1 cellular context compared by ENCODE assay signal in the genomic region with DNA sequence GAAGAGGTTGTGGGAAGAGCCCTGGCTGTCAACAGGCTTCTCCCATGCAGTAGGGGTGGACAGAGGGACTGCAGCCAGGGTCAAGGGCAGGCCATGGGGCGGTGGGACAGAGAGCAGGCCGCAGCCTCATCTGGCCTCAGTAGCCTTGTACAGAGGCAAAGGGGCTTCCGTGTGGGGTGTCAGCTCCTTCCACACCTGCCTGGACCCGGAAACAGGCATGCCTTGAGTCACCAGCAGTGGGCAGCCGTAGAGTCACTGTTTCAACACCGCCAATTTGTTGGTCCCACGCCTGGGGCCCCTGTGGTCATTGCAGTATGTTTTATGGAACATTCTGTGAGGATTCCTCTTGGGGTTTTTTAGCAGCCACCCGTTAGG.
TF ChIP-seq lines count a peak whose summit lies in the region.

No MANE protein-coding gene starts in this region.

TF ChIP-seq in HEK293, 187 proteins besides CTCF, POLR2A, EP300 and RAD21 (continued from another document):
- TF ChIP-seq ZNF174 (tag by site-specific recombination; IDR thresholded peaks at IDR 0.05) (no peak), ZNF16 (tag by site-specific recombination; IDR thresholded peaks at IDR 0.05; ENCODE audit: low read depth) (no peak), ZNF114 (tag by site-specific recombination; IDR thresholded peaks at IDR 0.05) (no peak), ZNF544 (tag by site-specific recombination; IDR thresholded peaks at IDR 0.05) (no peak), ZNF157 (tag by site-specific recombination; IDR thresholded peaks at IDR 0.05) (no peak)
- TF ChIP-seq, protein P1, sequence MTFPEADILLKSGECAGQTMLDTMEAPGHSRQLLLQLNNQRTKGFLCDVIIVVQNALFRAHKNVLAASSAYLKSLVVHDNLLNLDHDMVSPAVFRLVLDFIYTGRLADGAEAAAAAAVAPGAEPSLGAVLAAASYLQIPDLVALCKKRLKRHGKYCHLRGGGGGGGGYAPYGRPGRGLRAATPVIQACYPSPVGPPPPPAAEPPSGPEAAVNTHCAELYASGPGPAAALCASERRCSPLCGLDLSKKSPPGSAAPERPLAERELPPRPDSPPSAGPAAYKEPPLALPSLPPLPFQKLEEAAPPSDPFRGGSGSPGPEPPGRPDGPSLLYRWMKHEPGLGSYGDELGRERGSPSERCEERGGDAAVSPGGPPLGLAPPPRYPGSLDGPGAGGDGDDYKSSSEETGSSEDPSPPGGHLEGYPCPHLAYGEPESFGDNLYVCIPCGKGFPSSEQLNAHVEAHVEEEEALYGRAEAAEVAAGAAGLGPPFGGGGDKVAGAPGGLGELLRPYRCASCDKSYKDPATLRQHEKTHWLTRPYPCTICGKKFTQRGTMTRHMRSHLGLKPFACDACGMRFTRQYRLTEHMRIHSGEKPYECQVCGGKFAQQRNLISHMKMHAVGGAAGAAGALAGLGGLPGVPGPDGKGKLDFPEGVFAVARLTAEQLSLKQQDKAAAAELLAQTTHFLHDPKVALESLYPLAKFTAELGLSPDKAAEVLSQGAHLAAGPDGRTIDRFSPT (tag by site-specific recombination; IDR thresholded peaks at IDR 0.05) = no peak
- TF ChIP-seq, protein P2, sequence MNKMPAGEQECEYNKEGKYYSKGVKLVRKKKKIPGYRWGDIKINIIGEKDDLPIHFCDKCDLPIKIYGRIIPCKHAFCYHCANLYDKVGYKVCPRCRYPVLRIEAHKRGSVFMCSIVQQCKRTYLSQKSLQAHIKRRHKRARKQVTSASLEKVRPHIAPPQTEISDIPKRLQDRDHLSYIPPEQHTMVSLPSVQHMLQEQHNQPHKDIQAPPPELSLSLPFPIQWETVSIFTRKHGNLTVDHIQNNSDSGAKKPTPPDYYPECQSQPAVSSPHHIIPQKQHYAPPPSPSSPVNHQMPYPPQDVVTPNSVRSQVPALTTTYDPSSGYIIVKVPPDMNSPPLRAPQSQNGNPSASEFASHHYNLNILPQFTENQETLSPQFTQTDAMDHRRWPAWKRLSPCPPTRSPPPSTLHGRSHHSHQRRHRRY (tag by site-specific recombination; IDR thresholded peaks at IDR 0.05) = no peak
